ENCODE assay signal across 8 cellular contexts in genomic region chr1:173430707-173431662, GRCh38. TPM values are rescaled to one million over a fixed set of nuclear protein-coding genes. Genes with fewer than 3 reads are reported as not detected.
DNase-seq lines count a peak whose midpoint lies in the region; ATAC-seq and TF ChIP-seq lines count a peak whose summit lies in the region.

No MANE protein-coding gene starts in this region.

- no peaks in the 10 kb centered on the region for H3K36me3 Mint-ChIP-seq in naive thymus-derived CD8-positive, alpha-beta T cell

- H3K4me1 ChIP-seq in PC-3 (ENCODE audit: insufficient read depth, low read length) = peaks cover 59% of the 10 kb centered on the region

- peak overlapping the region; percentile 73 for H3K4me2 ChIP-seq in PC-3 (ENCODE audit: low read length)

- TF ChIP-seq CTCF in PC-3 (conservative IDR thresholded peaks at IDR 0.05; ENCODE audit: low read depth, low read length) (peak; percentile 100), fibroblast of mammary gland (conservative IDR thresholded peaks at IDR 0.05; ENCODE audit: control insufficient read depth, insufficient read depth, low read depth, low read length) (peak; percentile 95)

- peak; percentile 59 for ATAC-seq in GM19395 (IDR thresholded peaks at IDR 0.05; ENCODE audit: unreplicated experiment)
- ATAC-seq in PC-3 = peak; percentile 39
- ATAC-seq in naive thymus-derived CD8-positive, alpha-beta T cell = peak; percentile 85 to 86

- no peaks in the 10 kb centered on the region for H3K79me2 ChIP-seq in PC-3 (ENCODE audit: low read length)

- H3K4me1 Mint-ChIP-seq in naive thymus-derived CD8-positive, alpha-beta T cell = peaks cover 8 to 32% (median 17%) of the 10 kb centered on the region in 4 donors

- H3K9me2 ChIP-seq in PC-3 (replicated peaks; ENCODE audit: low read length) = no peaks in the 10 kb centered on the region

- BruUV-seq in PC-3 (replicated peaks; lab: Mats Ljungman, UMichigan) = no TSS peak

- POLR2A ChIA-PET in PC-3 (lab: Charles Lee; ENCODE audit: unreplicated experiment) = interaction anchor here (0.5 to 2.0 kb wide), 5 partner anchors 10 to 76 kb away, joined by 3 to 16 read pairs (median 10); partner anchors contain the start of gene PRDX6
- POLR2A ChIA-PET in naive thymus-derived CD8-positive, alpha-beta T cell (lab: Charles Lee) = interaction anchor here (1.1 to 3.2 kb wide), 4 partner anchors 46 to 438 kb away, joined by 3 to 13 read pairs (median 9); partner anchors contain the start of genes CENPL, DARS2, KLHL20 and PRDX6

- peak overlapping the region; percentile 71 for H3K27ac ChIP-seq in PC-3 (ENCODE audit: low read length)

- H3K27ac Mint-ChIP-seq in naive thymus-derived CD8-positive, alpha-beta T cell = peak overlapping the region in 4 of 10 donors; percentile 15 to 68 (median 33)

- H3K4me3 ChIP-seq in PC-3 (ENCODE audit: low read length) = peak overlapping the region; percentile 47
- H3K4me3 ChIP-seq in fibroblast of mammary gland (ENCODE audit: control insufficient read depth, low read depth, low read length) = no peak overlapping the region

- H3K4me3 Mint-ChIP-seq in naive thymus-derived CD8-positive, alpha-beta T cell = peak overlapping the region in 1 of 10 donors; percentile 38

- H3F3A ChIP-seq in PC-3 (ENCODE audit: low read length, unreplicated experiment) = peaks cover 8% of the 10 kb centered on the region

- H3K27me3 Mint-ChIP-seq in naive thymus-derived CD8-positive, alpha-beta T cell = no peaks in the 10 kb centered on the region

- H3K27me3 ChIP-seq in PC-3 (ENCODE audit: low read length) = no peaks in the 10 kb centered on the region

- H3K9me3 Mint-ChIP-seq in naive thymus-derived CD8-positive, alpha-beta T cell = no peaks in the 10 kb centered on the region

- no peaks in the 10 kb centered on the region for H3K36me3 ChIP-seq in PC-3 (ENCODE audit: low read depth, low read length)

- H4K20me1 ChIP-seq in PC-3 (ENCODE audit: low read length) = no peaks in the 10 kb centered on the region

- H3K9ac ChIP-seq in PC-3 (ENCODE audit: low read length) = peak overlapping the region; percentile 45

- DNase-seq in AG20443 (ENCODE audit: low spot score) = peak; percentile 77
- peak; percentile 90 to 91 for DNase-seq in Kasumi-1 (lab: John Stamatoyannopoulos, UW)
- DNase-seq in PC-3 = peak; percentile 100
- DNase-seq in activated T-cell treated with anti-CD3 and anti-CD28 coated beads for 48 hours (ENCODE audit: low read depth) = peak; percentile 77
- peak; percentile 93 for DNase-seq in fibroblast of mammary gland (ENCODE audit: low read depth)
- peak; percentile 70 to 93 (median 86) for DNase-seq in naive thymus-derived CD8-positive, alpha-beta T cell
- DNase-seq in stimulated activated CD8-positive, alpha-beta memory T cell treated with anti-CD3 and anti-CD28 coated beads, Interleukin-7, amount 100 ng/mL, for 48 hours (ENCODE audit: extremely low read depth in 1 of 2, low read depth in 1 of 2) = peak; percentile 57 to 82

- CTCF ChIA-PET in PC-3 (lab: Charles Lee) = interaction anchor here (0.5 to 2.3 kb wide), 8 partner anchors 43 to 394 kb away, joined by 3 to 27 read pairs (median 6); partner anchors contain the start of genes CENPL and DARS2

- peak overlapping the region; percentile 50 for H2AFZ ChIP-seq in PC-3 (ENCODE audit: low read length)

- intact Hi-C loops in PC-3 (cut with micrococcal nuclease) = loop anchor here (1.0 to 5.0 kb wide), 12 partner anchors 11 to 686 kb away; partner anchors contain the start of genes CENPL, DARS2 and PRDX6

- no peaks in the 10 kb centered on the region for H3K9me3 ChIP-seq in PC-3 (ENCODE audit: low read length)

RNA-seq across cellular contexts. Expression of gene PRDX6, which starts 46.1 kb away (rescaled TPM):
- total RNA-seq in PC-3 (2014; rRNA removed) = 649 and 829 TPM in 2 replicates
- total RNA-seq in naive thymus-derived CD8-positive, alpha-beta T cell = 100 to 1,000 TPM; 109 to 115 TPM
- polyA plus RNA-seq in naive thymus-derived CD8-positive, alpha-beta T cell = 100 to 1,000 TPM; 181 to 269 (median 189) TPM
